Comparison of ENCODE assay signal across 15 cellular contexts in genomic region chr9:133727277-133727875, GRCh38. TPM values are rescaled to one million over a fixed set of nuclear protein-coding genes. Genes with fewer than 3 reads are reported as not detected.
DNase-seq lines count a peak whose midpoint lies in the region; ATAC-seq and TF ChIP-seq lines count a peak whose summit lies in the region.
"Had no signal": no experiment of that assay in that cellular context is flagged by ENCODE, and none has a peak within 500 bp of the region (broad histone marks: within the 10 kb centered on the region; RNA-seq: fewer than 3 reads in every experiment).

No MANE protein-coding gene starts in this region.

- H3K36me3 Mint-ChIP-seq in CD4-positive, alpha-beta T cell (ENCODE audit: low read depth): no peaks in the 10 kb centered on the region
- H3K36me3 Mint-ChIP-seq in activated CD8-positive, alpha-beta memory T cell treated with anti-CD3 and anti-CD28 coated beads, Interleukin-2, amount 10 ng/mL, durations not matched to agents 7 days and 5 days: no peaks in the 10 kb centered on the region
- no peaks in the 10 kb centered on the region for H3K36me3 Mint-ChIP-seq in neural crest cell (ENCODE audit: low read depth)
- no peaks in the 10 kb centered on the region for H3K36me3 Mint-ChIP-seq in natural killer cell treated with Interleukin-12 subunit alpha and Interleukin-12 subunit beta and Interleukin-15 and Interleukin-18, amount 100 ng/mL, for 72 hours
- H3K36me3 Mint-ChIP-seq: CD8-positive, alpha-beta memory T cell; mesothelial cell of epicardium had no signal

- H3K9me3 Mint-ChIP-seq in CD4-positive, alpha-beta T cell: no peaks in the 10 kb centered on the region
- no peaks in the 10 kb centered on the region for H3K9me3 Mint-ChIP-seq in activated CD8-positive, alpha-beta memory T cell treated with anti-CD3 and anti-CD28 coated beads, Interleukin-2, amount 10 ng/mL, durations not matched to agents 7 days and 5 days (ENCODE audit: low read depth)
- H3K9me3 Mint-ChIP-seq in neural crest cell: peaks cover 6% of the 10 kb centered on the region
- H3K9me3 Mint-ChIP-seq in natural killer cell treated with Interleukin-12 subunit alpha and Interleukin-12 subunit beta and Interleukin-15 and Interleukin-18, amount 100 ng/mL, for 72 hours: no peaks in the 10 kb centered on the region
- H3K9me3 Mint-ChIP-seq: CD8-positive, alpha-beta memory T cell had no signal

- no peak overlapping the region for H3K4me3 ChIP-seq in GM12875 (ENCODE audit: low read depth, low read length)

- H3K27ac ChIP-seq in CD4-positive, alpha-beta T cell (ENCODE audit: low read depth, low read length): no peak overlapping the region

- peak overlapping the region; percentile 81 for H3K27ac Mint-ChIP-seq in CD4-positive, alpha-beta T cell
- H3K27ac Mint-ChIP-seq in activated CD8-positive, alpha-beta memory T cell treated with anti-CD3 and anti-CD28 coated beads, Interleukin-2, amount 10 ng/mL, durations not matched to agents 7 days and 5 days: no peak overlapping the region
- no peak overlapping the region for H3K27ac Mint-ChIP-seq in neural crest cell (ENCODE audit: unreplicated experiment)
- no peak overlapping the region for H3K27ac Mint-ChIP-seq in natural killer cell treated with Interleukin-12 subunit alpha and Interleukin-12 subunit beta and Interleukin-15 and Interleukin-18, amount 100 ng/mL, for 72 hours
- H3K27ac Mint-ChIP-seq: mesothelial cell of epicardium had no signal

- peak; percentile 80 for ATAC-seq in CD4-positive, alpha-beta T cell (ENCODE audit: poor library complexity)
- ATAC-seq in activated CD8-positive, alpha-beta memory T cell treated with anti-CD3 and anti-CD28 coated beads, Interleukin-2, amount 10 ng/mL, durations not matched to agents 7 days and 5 days: peak; percentile 35
- ATAC-seq in HG03280 (IDR thresholded peaks at IDR 0.05; ENCODE audit: unreplicated experiment): no peak
- no peak for ATAC-seq in natural killer cell treated with Interleukin-12 subunit alpha and Interleukin-12 subunit beta and Interleukin-15 and Interleukin-18, amount 100 ng/mL, for 72 hours
- no peak for ATAC-seq in GM18502 (IDR thresholded peaks at IDR 0.05; ENCODE audit: poor library complexity, unreplicated experiment)

- CTCF ChIA-PET in CD4-positive, alpha-beta T cell (lab: Charles Lee): interaction anchor here (0.8 to 1.6 kb wide), 2 partner anchors 71 to 241 kb away, joined by 3 to 4 read pairs; no protein-coding TSS in a partner anchor
- CTCF ChIA-PET in activated CD8-positive, alpha-beta memory T cell treated with anti-CD3 and anti-CD28 coated beads, Interleukin-2, amount 10 ng/mL, durations not matched to agents 7 days and 5 days (lab: Charles Lee): interaction anchor here (1.1 to 2.2 kb wide), 11 partner anchors 11 to 267 kb away, joined by 3 to 12 read pairs (median 5); partner anchors contain the start of gene SARDH

- POLR2A ChIA-PET in CD4-positive, alpha-beta T cell (lab: Charles Lee): interaction anchor here (0.8 to 1.9 kb wide), 9 partner anchors 11 to 71 kb away, joined by 3 to 13 read pairs (median 5); partner anchors contain the start of gene SARDH

- peak in 2 of 10 experiments; percentile 9 to 28 for DNase-seq in CD4-positive, alpha-beta T cell
- DNase-seq in activated CD8-positive, alpha-beta memory T cell treated with anti-CD3 and anti-CD28 coated beads, Interleukin-2, amount 10 ng/mL, durations not matched to agents 7 days and 5 days: peak; percentile 18
- no peak for DNase-seq in neural crest cell (ENCODE audit: low read depth, low spot score)
- no peak for DNase-seq in natural killer cell treated with Interleukin-12 subunit alpha and Interleukin-12 subunit beta and Interleukin-15 and Interleukin-18, amount 100 ng/mL, for 72 hours (ENCODE audit: low spot score)
- no peak for DNase-seq in T-helper 9 cell
- DNase-seq: activated CD4-positive, CD25-positive, alpha-beta regulatory T cell; activated naive CD4-positive, alpha-beta T cell; CD8-positive, alpha-beta memory T cell; erythroblast; retina; SIG-M5 had no signal

- intact Hi-C loops in CD4-positive, alpha-beta T cell (cut with DNase I, micrococcal nuclease): loop anchor here (2.0 to 10.0 kb wide), 4 partner anchors 71 to 323 kb away; partner anchors contain the start of gene ADAMTSL2 (in 1 of the 2)

- peaks cover 20% of the 10 kb centered on the region for H3K4me1 Mint-ChIP-seq in CD4-positive, alpha-beta T cell (ENCODE audit: low read depth)
- H3K4me1 Mint-ChIP-seq in activated CD8-positive, alpha-beta memory T cell treated with anti-CD3 and anti-CD28 coated beads, Interleukin-2, amount 10 ng/mL, durations not matched to agents 7 days and 5 days: peaks cover 10% of the 10 kb centered on the region
- no peaks in the 10 kb centered on the region for H3K4me1 Mint-ChIP-seq in neural crest cell
- peaks cover 4 to 5% of the 10 kb centered on the region in 2 donors for H3K4me1 Mint-ChIP-seq in natural killer cell treated with Interleukin-12 subunit alpha and Interleukin-12 subunit beta and Interleukin-15 and Interleukin-18, amount 100 ng/mL, for 72 hours (ENCODE audit: low read depth in 2 of 2)
- H3K4me1 Mint-ChIP-seq: mesothelial cell of epicardium had no signal

- H3K4me3 Mint-ChIP-seq in CD4-positive, alpha-beta T cell: peak overlapping the region; percentile 43
- H3K4me3 Mint-ChIP-seq in activated CD8-positive, alpha-beta memory T cell treated with anti-CD3 and anti-CD28 coated beads, Interleukin-2, amount 10 ng/mL, durations not matched to agents 7 days and 5 days: no peak overlapping the region
- no peak overlapping the region for H3K4me3 Mint-ChIP-seq in neural crest cell
- no peak overlapping the region for H3K4me3 Mint-ChIP-seq in natural killer cell treated with Interleukin-12 subunit alpha and Interleukin-12 subunit beta and Interleukin-15 and Interleukin-18, amount 100 ng/mL, for 72 hours
- H3K4me3 Mint-ChIP-seq: CD8-positive, alpha-beta memory T cell; mesothelial cell of epicardium had no signal

- no peaks in the 10 kb centered on the region for H3K27me3 Mint-ChIP-seq in CD4-positive, alpha-beta T cell
- peaks cover 19% of the 10 kb centered on the region for H3K27me3 Mint-ChIP-seq in activated CD8-positive, alpha-beta memory T cell treated with anti-CD3 and anti-CD28 coated beads, Interleukin-2, amount 10 ng/mL, durations not matched to agents 7 days and 5 days
- peaks cover 3% of the 10 kb centered on the region for H3K27me3 Mint-ChIP-seq in neural crest cell (ENCODE audit: low read depth)
- peaks cover 5 to 7% of the 10 kb centered on the region in 2 donors for H3K27me3 Mint-ChIP-seq in natural killer cell treated with Interleukin-12 subunit alpha and Interleukin-12 subunit beta and Interleukin-15 and Interleukin-18, amount 100 ng/mL, for 72 hours

- peak; percentile 43 for TF ChIP-seq CTCF in CD4-positive, alpha-beta T cell (IDR thresholded peaks at IDR 0.05)
- TF ChIP-seq CTCF in GM12875 (IDR thresholded peaks at IDR 0.05; ENCODE audit: borderline replicate concordance, insufficient read depth, low read depth, low read length) (0 out of 2 replicates have a peak, but pooled peaks have one; percentile 8), neural crest cell (conservative IDR thresholded peaks at IDR 0.05) (peak; percentile 31)

- no peaks in the 10 kb centered on the region for H3K27me3 ChIP-seq in CD4-positive, alpha-beta T cell (ENCODE audit: control insufficient read depth, insufficient read depth, low read length)

- H3K9me3 ChIP-seq in CD4-positive, alpha-beta T cell (ENCODE audit: control insufficient read depth, low read length): no peaks in the 10 kb centered on the region

RNA-seq across cellular contexts. Expression of gene SARDH, which starts 10.8 kb away (rescaled TPM):
- total RNA-seq in CD4-positive, alpha-beta T cell: 10 to 100 TPM; 17.7 to 18.5 TPM
- total RNA-seq in activated CD8-positive, alpha-beta memory T cell treated with anti-CD3 and anti-CD28 coated beads, Interleukin-2, amount 10 ng/mL, durations not matched to agents 7 days and 5 days: under 1 TPM; 0.38 to 0.56 TPM
- 4.5 and 4.6 TPM in 2 replicates for total RNA-seq in neural crest cell
- under 1 TPM; 0.36 to 0.38 TPM for total RNA-seq in natural killer cell treated with Interleukin-12 subunit alpha and Interleukin-12 subunit beta and Interleukin-15 and Interleukin-18, amount 100 ng/mL, for 72 hours

Comparison
In these comparisons a context has a peak if more than half of its experiments do, and no peak if none do; other contexts are left out.
1. ATAC-seq: peak in CD4-positive, alpha-beta T cell (single experiment) and activated CD8-positive, alpha-beta memory T cell treated with anti-CD3 and anti-CD28 coated beads, Interleukin-2, amount 10 ng/mL, durations not matched to agents 7 days and 5 days (single experiment); none in HG03280 (single experiment), natural killer cell treated with Interleukin-12 subunit alpha and Interleukin-12 subunit beta and Interleukin-15 and Interleukin-18, amount 100 ng/mL, for 72 hours (0 of 2) and GM18502 (single experiment).
2. Peak in every context shown above with its lines, with median percentiles within 50 percentile points of each other: CTCF ChIP-seq.